30 cellular contexts compared by ENCODE assay signal in the genomic region with DNA sequence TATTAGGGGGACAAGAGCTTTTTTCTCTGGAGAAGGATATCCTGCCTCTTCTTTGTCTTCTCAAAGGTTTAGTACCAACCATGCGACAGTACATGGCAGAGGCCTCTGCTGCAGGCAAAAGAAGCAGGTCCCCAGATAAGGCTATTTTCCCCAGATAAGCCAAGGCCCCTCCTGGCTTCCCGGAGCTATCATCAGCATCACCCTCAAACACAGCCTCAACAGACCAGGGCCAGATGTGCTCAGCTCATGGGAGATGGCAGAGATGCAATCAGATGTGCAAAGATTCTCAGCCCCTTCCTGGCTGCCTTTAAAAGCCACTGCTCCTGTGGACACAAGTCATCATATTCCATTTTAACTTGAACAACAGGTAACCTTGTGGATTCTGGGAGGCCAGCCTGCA. TPM values are rescaled to one million over a fixed set of nuclear protein-coding genes. Genes with fewer than 3 reads are reported as not detected.
"Had no signal": no experiment of that assay in that cellular context is flagged by ENCODE, and none has a peak within 500 bp of the region (broad histone marks: within the 10 kb centered on the region; RNA-seq: fewer than 3 reads in every experiment).

No MANE protein-coding gene starts in this region.

- H3K9me3 Mint-ChIP-seq: natural killer cell; nephron; stimulated activated memory B cell treated with anti-CD40 and anti-IgM and Interleukin-4, amounts not matched to agents 10 μg/mL and 1 μg/mL and 100 μg/mL, for 72 hours; stimulated activated naive CD8-positive, alpha-beta T cell treated with anti-CD3 and anti-CD28 coated beads, Interleukin-15, amount 100 ng/mL, for 72 hours; type B pancreatic cell had no signal

- H3K4me3 ChIP-seq: neural progenitor cell, ovary, psoas muscle, skin epidermis, smooth muscle cell, spleen, suprapubic skin, tibial artery, transverse colon, upper lobe of right lung, uterus had no signal

- DNase-seq: natural killer cell; occipital lobe; ovary; psoas muscle; right cardiac atrium; spleen; stimulated activated CD4-positive, alpha-beta T cell treated with anti-CD3 and anti-CD28 coated beads, Interleukin-12 subunit alpha, Interleukin-12 subunit beta, amount 100 ng/mL, for 4 hours; stimulated activated CD4-positive, alpha-beta T cell treated with anti-CD3 and anti-CD28 coated beads, Interleukin-1b, Interleukin-23, amount 100 ng/mL, for 48 hours; stimulated activated CD4-positive, alpha-beta T cell treated with anti-CD3 and anti-CD28 coated beads, Interleukin-4, amount 100 ng/mL, for 1 hour; stimulated activated CD4-positive, alpha-beta T cell treated with anti-CD3 and anti-CD28 coated beads, Interleukin-4, amount 100 ng/mL, for 4 hours; stimulated activated CD8-positive, alpha-beta memory T cell treated with anti-CD3 and anti-CD28 coated beads, Interleukin-4, amount 100 ng/mL, for 48 hours; stimulated activated naive CD4-positive, alpha-beta T cell; stimulated activated naive CD8-positive, alpha-beta T cell treated with anti-CD3 and anti-CD28 coated beads, Interleukin-15, amount 100 ng/mL, for 72 hours; stimulated activated naive CD8-positive, alpha-beta T cell treated with anti-CD3 and anti-CD28 coated beads, Interleukin-15, Interleukin-2, amounts not matched to agents 100 U/mL and 50 U/mL, for 24 hours; substantia nigra; testis; tibial artery; transverse colon; upper lobe of right lung; uterus had no signal

- H3K36me3 ChIP-seq: neural progenitor cell, ovary, spleen, suprapubic skin, tibial artery, transverse colon, upper lobe of right lung, uterus had no signal

- H3K79me2 ChIP-seq: parathyroid adenoma had no signal

- H3K27ac ChIP-seq: neural progenitor cell, ovary, parathyroid adenoma, psoas muscle, skin epidermis, spleen, suprapubic skin, testis, tibial artery, transverse colon, upper lobe of right lung, uterus had no signal

- H3K4me3 Mint-ChIP-seq: natural killer cell; nephron; neural progenitor cell; stimulated activated memory B cell treated with anti-CD40 and anti-IgM and Interleukin-4, amounts not matched to agents 10 μg/mL and 1 μg/mL and 100 μg/mL, for 72 hours; stimulated activated naive CD8-positive, alpha-beta T cell treated with anti-CD3 and anti-CD28 coated beads, Interleukin-15, amount 100 ng/mL, for 72 hours; type B pancreatic cell had no signal

- H3K4me1 ChIP-seq: neural progenitor cell, parathyroid adenoma, psoas muscle, spleen, suprapubic skin, testis, transverse colon, upper lobe of right lung, uterus had no signal

- ATAC-seq: natural killer cell; psoas muscle; right cardiac atrium; sciatic nerve; stimulated activated memory B cell treated with anti-CD40 and anti-IgM and Interleukin-4, amounts not matched to agents 10 μg/mL and 1 μg/mL and 100 μg/mL, for 72 hours; stimulated activated naive CD8-positive, alpha-beta T cell treated with anti-CD3 and anti-CD28 coated beads, Interleukin-15, amount 100 ng/mL, for 72 hours; upper lobe of right lung had no signal

- H3K36me3 Mint-ChIP-seq: natural killer cell; neural progenitor cell; stimulated activated memory B cell treated with anti-CD40 and anti-IgM and Interleukin-4, amounts not matched to agents 10 μg/mL and 1 μg/mL and 100 μg/mL, for 72 hours; type B pancreatic cell had no signal

- H3K9ac ChIP-seq: neural progenitor cell, parathyroid adenoma had no signal

- H3K4me2 ChIP-seq: neural progenitor cell, smooth muscle cell had no signal

- H2AFZ ChIP-seq: neural progenitor cell, parathyroid adenoma had no signal

- H3K9me3 ChIP-seq: ovary, psoas muscle, spleen, suprapubic skin, testis, tibial artery, transverse colon, upper lobe of right lung, uterus had no signal

- H3K4me1 Mint-ChIP-seq: natural killer cell; stimulated activated memory B cell treated with anti-CD40 and anti-IgM and Interleukin-4, amounts not matched to agents 10 μg/mL and 1 μg/mL and 100 μg/mL, for 72 hours; stimulated activated naive CD8-positive, alpha-beta T cell treated with anti-CD3 and anti-CD28 coated beads, Interleukin-15, amount 100 ng/mL, for 72 hours had no signal

- H3K27ac Mint-ChIP-seq: natural killer cell; nephron; neural progenitor cell; progenitor cell of endocrine pancreas; stimulated activated memory B cell treated with anti-CD40 and anti-IgM and Interleukin-4, amounts not matched to agents 10 μg/mL and 1 μg/mL and 100 μg/mL, for 72 hours; stimulated activated naive CD8-positive, alpha-beta T cell treated with anti-CD3 and anti-CD28 coated beads, Interleukin-15, amount 100 ng/mL, for 72 hours; type B pancreatic cell had no signal

- H3K27me3 ChIP-seq: neural progenitor cell, ovary, suprapubic skin, testis, tibial artery, transverse colon, upper lobe of right lung, uterus had no signal

RNA-seq across cellular contexts. Expression of a gene that starts 49.0 kb away (rescaled TPM):
- total RNA-seq: natural killer cell, progenitor cell of endocrine pancreas had no signal
